Comparison of ENCODE assay signal across 21 cellular contexts in genomic region chr9:81894891-81895290, GRCh38. TPM values are rescaled to one million over a fixed set of nuclear protein-coding genes. Genes with fewer than 3 reads are reported as not detected.
DNase-seq lines count a peak whose midpoint lies in the region; ATAC-seq and TF ChIP-seq lines count a peak whose summit lies in the region.
"Had no signal": no experiment of that assay in that cellular context is flagged by ENCODE, and none has a peak within 500 bp of the region (broad histone marks: within the 10 kb centered on the region; RNA-seq: fewer than 3 reads in every experiment).

No MANE protein-coding gene starts in this region.

- H3K79me2 ChIP-seq in OCI-LY3 (ENCODE audit: low read length): no peaks in the 10 kb centered on the region

- H4K20me1 ChIP-seq in OCI-LY3 (ENCODE audit: insufficient read depth, low read length): no peaks in the 10 kb centered on the region

- H3K27me3 ChIP-seq in OCI-LY3 (ENCODE audit: low read depth, low read length): no peaks in the 10 kb centered on the region
- H3K27me3 ChIP-seq: BE2C had no signal

- TF ChIP-seq CTCF in OCI-LY3 (IDR thresholded peaks at IDR 0.05; ENCODE audit: low read depth, low read length): no peak

- no peak overlapping the region for H3K4me3 ChIP-seq in OCI-LY3 (ENCODE audit: low read length)

- H3K4me2 ChIP-seq in OCI-LY3 (ENCODE audit: low read length): peak overlapping the region; percentile 42

- H2AFZ ChIP-seq in OCI-LY3 (ENCODE audit: low read depth, low read length): no peak overlapping the region

- no peaks in the 10 kb centered on the region for H3K36me3 ChIP-seq in OCI-LY3 (replicated peaks; ENCODE audit: low read depth, low read length)
- H3K36me3 ChIP-seq: BE2C had no signal

- peaks cover 22% of the 10 kb centered on the region for H3K4me1 ChIP-seq in OCI-LY3 (ENCODE audit: low read length)
- H3K4me1 ChIP-seq: BE2C, Caco-2 had no signal

- ATAC-seq in HG02759 (IDR thresholded peaks at IDR 0.05; ENCODE audit: unreplicated experiment): peak; percentile 59
- no peak for ATAC-seq in GM19035 (IDR thresholded peaks at IDR 0.05; ENCODE audit: unreplicated experiment)
- no peak for ATAC-seq in HG03280 (IDR thresholded peaks at IDR 0.05; ENCODE audit: unreplicated experiment)
- ATAC-seq: PC-3 had no signal

- H3K9me3 ChIP-seq in OCI-LY3 (ENCODE audit: insufficient read depth, low read length): no peaks in the 10 kb centered on the region
- H3K9me3 ChIP-seq: BE2C, Caco-2 had no signal

- H3K9ac ChIP-seq in OCI-LY3 (ENCODE audit: low read length): no peak overlapping the region

- DNase-seq in A172 (ENCODE audit: low spot score) (peak; percentile 81), iris pigment epithelial cell (ENCODE audit: low read depth) (peak; percentile 21), HPDE6-E6E7 (ENCODE audit: extremely low spot score) (no peak)
- no peak for DNase-seq in stimulated activated CD4-positive, alpha-beta T cell treated with anti-CD3 and anti-CD28 coated beads, Interleukin-4, amount 100 ng/mL, for 4 hours
- DNase-seq: 8988T; BE2C; Caco-2; CD4-positive, alpha-beta T cell; DMS153; HFFc6; KBM-7; NCI-H1105 treated with DMSO at 0.1 percent for 48 hours; NCI-H1694; NCI-H2081 treated with DMSO at 0.1 percent for 48 hours; NCI-H510A treated with DMSO at 0.1 percent for 48 hours; NCI-H774; PC-3 had no signal

- H3K27ac ChIP-seq in OCI-LY3 (ENCODE audit: low read length): no peak overlapping the region

RNA-seq across cellular contexts. Expression of gene SPATA31D4, which starts 33.3 kb away (rescaled TPM):
- not detected in 2 replicates for total RNA-seq in A172 (2014; rRNA removed; shearing (Covaris generic))
- total RNA-seq: Caco-2; CD4-positive, alpha-beta T cell; HFFc6; PC-3 had no signal

RNA-seq across cellular contexts. Expression of gene SPATA31D3, which starts 48.4 kb away (rescaled TPM):
- total RNA-seq in A172 (2014; rRNA removed; shearing (Covaris generic)): not detected in 2 replicates
- total RNA-seq: Caco-2; CD4-positive, alpha-beta T cell; HFFc6; PC-3 had no signal

Comparison
In these comparisons a context has a peak if more than half of its experiments do, and no peak if none do; other contexts are left out.
1. DNase-seq: peak in A172 (single experiment) and iris pigment epithelial cell (single experiment); none in stimulated activated CD4-positive, alpha-beta T cell treated with anti-CD3 and anti-CD28 coated beads, Interleukin-4, amount 100 ng/mL, for 4 hours (0 of 2) and HPDE6-E6E7 (single experiment).